In genomic region chr17:62188713-62189112, GRCh38 we compare ENCODE assay signal across 16 cellular contexts.
DNase-seq lines count a peak whose midpoint lies in the region; ATAC-seq and TF ChIP-seq lines count a peak whose summit lies in the region.
"Had no signal": no experiment of that assay in that cellular context is flagged by ENCODE, and none has a peak within 500 bp of the region (broad histone marks: within the 10 kb centered on the region; RNA-seq: fewer than 3 reads in every experiment).

No MANE protein-coding gene starts in this region.

- H3K4me1 Mint-ChIP-seq in stimulated activated naive B cell treated with anti-CD40 and anti-IgM and Interleukin-4, amounts not matched to agents 10 μg/mL and 1 μg/mL and 100 μg/mL, for 72 hours = no peaks in the 10 kb centered on the region

- 71 to 83% (median 79%) methylated on average over 5 of the region's 5 CpGs for WGBS in spleen, 5 donors

- no peak for TF ChIP-seq CTCF in epithelial cell of proximal tubule (conservative IDR thresholded peaks at IDR 0.05; ENCODE audit: low read depth, low read length)
- TF ChIP-seq CTCF in spleen (IDR thresholded peaks at IDR 0.05 in 8 of 11, conservative IDR thresholded peaks at IDR 0.05 in 3 of 11) = no peak

- no peak overlapping the region for H3K4me3 ChIP-seq in HAP-1
- H3K4me3 ChIP-seq in epithelial cell of proximal tubule (ENCODE audit: low read depth, low read length) = no peak overlapping the region
- H3K4me3 ChIP-seq in spleen = no peak overlapping the region
- H3K4me3 ChIP-seq: BLaER1, K562, upper lobe of right lung had no signal

- no peaks in the 10 kb centered on the region for H3K9me3 Mint-ChIP-seq in stimulated activated naive B cell treated with anti-CD40 and anti-IgM and Interleukin-4, amounts not matched to agents 10 μg/mL and 1 μg/mL and 100 μg/mL, for 72 hours

- no peak overlapping the region for H3K4me3 Mint-ChIP-seq in stimulated activated naive B cell treated with anti-CD40 and anti-IgM and Interleukin-4, amounts not matched to agents 10 μg/mL and 1 μg/mL and 100 μg/mL, for 72 hours

- H3K27ac Mint-ChIP-seq in stimulated activated naive B cell treated with anti-CD40 and anti-IgM and Interleukin-4, amounts not matched to agents 10 μg/mL and 1 μg/mL and 100 μg/mL, for 72 hours = no peak overlapping the region

- no peak overlapping the region for H3K27ac ChIP-seq in spleen
- H3K27ac ChIP-seq: BLaER1, upper lobe of right lung had no signal

- in situ Hi-C loops in HAP-1 (cut with MboI; ENCODE audit: low sequenced_read_pairs) = no loop called here

- no peak for ATAC-seq in stimulated activated naive B cell treated with anti-CD40 and anti-IgM and Interleukin-4, amounts not matched to agents 10 μg/mL and 1 μg/mL and 100 μg/mL, for 72 hours (replicated peaks)
- ATAC-seq: K562, Panc1, right cardiac atrium, upper lobe of right lung had no signal

- H3K36me3 ChIP-seq in HAP-1 (replicated peaks) (no peaks in the 10 kb centered on the region), spleen (no peaks in the 10 kb centered on the region)
- H3K36me3 ChIP-seq: BLaER1, upper lobe of right lung had no signal

- TF ChIP-seq POLR2A in spleen (IDR thresholded peaks at IDR 0.05) = no peak

- H3K36me3 Mint-ChIP-seq in stimulated activated naive B cell treated with anti-CD40 and anti-IgM and Interleukin-4, amounts not matched to agents 10 μg/mL and 1 μg/mL and 100 μg/mL, for 72 hours = no peaks in the 10 kb centered on the region

- H3K9me3 ChIP-seq in HAP-1 (no peaks in the 10 kb centered on the region), spleen (no peaks in the 10 kb centered on the region)
- H3K9me3 ChIP-seq: BLaER1, upper lobe of right lung had no signal

- intact Hi-C loops in spleen (cut with DNase I; ENCODE audit: low total_unique reads) = no loop called here

- H3K27me3 ChIP-seq in HAP-1 (ENCODE audit: low read depth) = no peaks in the 10 kb centered on the region
- H3K27me3 ChIP-seq in spleen (replicated peaks in 1 of 7) = no peaks in the 10 kb centered on the region
- H3K27me3 ChIP-seq: BLaER1, upper lobe of right lung had no signal

- H3K4me1 ChIP-seq in HAP-1 = peaks cover 20% of the 10 kb centered on the region
- H3K4me1 ChIP-seq in spleen = no peaks in the 10 kb centered on the region
- H3K4me1 ChIP-seq: BLaER1, upper lobe of right lung had no signal

- peak; percentile 79 to 87 for DNase-seq in HAP-1 (ENCODE audit: low spot score in 2 of 2)
- peak; percentile 25 for DNase-seq in NCI-H82 treated with DMSO at 0.1 percent for 48 hours (lab: John Stamatoyannopoulos, UW; ENCODE audit: unreplicated experiment)
- DNase-seq in epithelial cell of proximal tubule (ENCODE audit: low read depth) = peak; percentile 92
- DNase-seq in renal cortical epithelial cell (ENCODE audit: low read depth) = peak; percentile 88
- DNase-seq in dermis blood vessel endothelial cell = no peak
- no peak for DNase-seq in stimulated activated naive B cell treated with anti-CD40 and anti-IgM and Interleukin-4, amounts not matched to agents 10 μg/mL and 1 μg/mL and 100 μg/mL, for 72 hours
- no peak for DNase-seq in spleen
- DNase-seq: activated gamma-delta T cell, cortex of kidney, DMS79 treated with DMSO at 0.1 percent for 48 hours, NCI-H2227 treated with DMSO at 0.1 percent for 48 hours, right cardiac atrium, upper lobe of right lung had no signal

- peaks cover 12 to 22% of the 10 kb centered on the region in 2 donors for H3K27me3 Mint-ChIP-seq in stimulated activated naive B cell treated with anti-CD40 and anti-IgM and Interleukin-4, amounts not matched to agents 10 μg/mL and 1 μg/mL and 100 μg/mL, for 72 hours

Comparison
In these comparisons a context has a peak if more than half of its experiments do, and no peak if none do; other contexts are left out.
1. DNase-seq: peak in HAP-1 (2 of 2), NCI-H82 treated with DMSO at 0.1 percent for 48 hours (single experiment), epithelial cell of proximal tubule (single experiment) and renal cortical epithelial cell (single experiment); none in dermis blood vessel endothelial cell (single experiment), stimulated activated naive B cell treated with anti-CD40 and anti-IgM and Interleukin-4, amounts not matched to agents 10 μg/mL and 1 μg/mL and 100 μg/mL, for 72 hours (single experiment) and spleen (single experiment).